Comparison of ENCODE assay signal across 11 cellular contexts in genomic region chr1:84972377-84972987, GRCh38. TPM values are rescaled to one million over a fixed set of nuclear protein-coding genes. Genes with fewer than 3 reads are reported as not detected.
A peak's percentile ranks its signal among the peaks of the same experiment; 100 is the strongest.
DNase-seq lines count a peak whose midpoint lies in the region; ATAC-seq lines count a peak whose summit lies in the region.
"Had no signal": no experiment of that assay in that cellular context is flagged by ENCODE, and none has a peak within 500 bp of the region (broad histone marks: within the 10 kb centered on the region; RNA-seq: fewer than 3 reads in every experiment).

No MANE protein-coding gene starts in this region.

- H3K4me3 Mint-ChIP-seq in activated CD4-positive, alpha-beta T cell treated with anti-CD3 and anti-CD28 coated beads, Interleukin-2, amount 10 ng/mL, durations not matched to agents 24 days and 14 days: peak overlapping the region; percentile 60
- H3K4me3 Mint-ChIP-seq in T-cell: peak overlapping the region in 1 of 3 donors; percentile 35
- H3K4me3 Mint-ChIP-seq: activated naive CD4-positive, alpha-beta T cell treated with anti-CD3 and anti-CD28 coated beads, Interleukin-2, amount 50 U/mL, for 24 hours had no signal

- H3K27ac Mint-ChIP-seq in activated CD4-positive, alpha-beta T cell treated with anti-CD3 and anti-CD28 coated beads, Interleukin-2, amount 10 ng/mL, durations not matched to agents 24 days and 14 days: peak overlapping the region; percentile 90
- H3K27ac Mint-ChIP-seq in T-cell: peak overlapping the region; percentile 60 to 68
- H3K27ac Mint-ChIP-seq: activated naive CD4-positive, alpha-beta T cell treated with anti-CD3 and anti-CD28 coated beads, Interleukin-2, amount 50 U/mL, for 24 hours had no signal

- H3K36me3 Mint-ChIP-seq in activated CD4-positive, alpha-beta T cell treated with anti-CD3 and anti-CD28 coated beads, Interleukin-2, amount 10 ng/mL, durations not matched to agents 24 days and 14 days (ENCODE audit: low read depth): peaks cover 52% of the 10 kb centered on the region
- H3K36me3 Mint-ChIP-seq in T-cell: peaks cover 7% of the 10 kb centered on the region

- intact Hi-C loops in activated CD4-positive, alpha-beta T cell treated with anti-CD3 and anti-CD28 coated beads, Interleukin-2, amount 10 ng/mL, durations not matched to agents 24 days and 14 days (cut with micrococcal nuclease): loop anchor here (1.0 kb wide), 1 partner anchor 27 kb away; no protein-coding TSS in a partner anchor

- H3K4me1 Mint-ChIP-seq in activated CD4-positive, alpha-beta T cell treated with anti-CD3 and anti-CD28 coated beads, Interleukin-2, amount 10 ng/mL, durations not matched to agents 24 days and 14 days: peaks cover 62% of the 10 kb centered on the region
- peaks cover 8 to 47% (median 22%) of the 10 kb centered on the region in 3 donors for H3K4me1 Mint-ChIP-seq in T-cell

- POLR2A ChIA-PET in T-cell (lab: Charles Lee): interaction anchor here in 1 of 2 donors (0.6 kb wide), 1 partner anchor 733 kb away, joined by 4 read pairs; no protein-coding TSS in a partner anchor

- DNase-seq in activated CD4-positive, alpha-beta T cell treated with anti-CD3 and anti-CD28 coated beads, Interleukin-2, amount 10 ng/mL, durations not matched to agents 24 days and 14 days: no peak
- DNase-seq in activated CD4-positive, alpha-beta T cell treated with anti-CD3 and anti-CD28 coated beads, Interleukin-2, amount 50 U/mL, for 48 hours: no peak
- DNase-seq in T-cell: no peak
- peak; percentile 32 for DNase-seq in smooth muscle cell of the brain vasculature (ENCODE audit: low read depth, low spot score)
- DNase-seq in SKM-1 treated with dmso at 0.1 percent for 144 hours (lab: John Stamatoyannopoulos, UW; ENCODE audit: unreplicated experiment): no peak
- DNase-seq in glomerular visceral epithelial cell (ENCODE audit: extremely low spot score): no peak
- DNase-seq: Peyer's patch, small intestine had no signal

- CTCF ChIA-PET in T-cell (lab: Charles Lee): interaction anchor here (0.6 to 1.5 kb wide), 7 partner anchors 15 to 55 kb away, joined by 3 to 8 read pairs (median 3); no protein-coding TSS in a partner anchor

- no peaks in the 10 kb centered on the region for H3K27me3 Mint-ChIP-seq in activated CD4-positive, alpha-beta T cell treated with anti-CD3 and anti-CD28 coated beads, Interleukin-2, amount 10 ng/mL, durations not matched to agents 24 days and 14 days
- H3K27me3 Mint-ChIP-seq in T-cell: no peaks in the 10 kb centered on the region
- H3K27me3 Mint-ChIP-seq: activated naive CD4-positive, alpha-beta T cell treated with anti-CD3 and anti-CD28 coated beads, Interleukin-2, amount 50 U/mL, for 24 hours had no signal

- peaks cover 10% of the 10 kb centered on the region for H3K9me3 Mint-ChIP-seq in activated CD4-positive, alpha-beta T cell treated with anti-CD3 and anti-CD28 coated beads, Interleukin-2, amount 10 ng/mL, durations not matched to agents 24 days and 14 days
- no peaks in the 10 kb centered on the region for H3K9me3 Mint-ChIP-seq in T-cell
- H3K9me3 Mint-ChIP-seq: activated naive CD4-positive, alpha-beta T cell treated with anti-CD3 and anti-CD28 coated beads, Interleukin-2, amount 50 U/mL, for 24 hours had no signal

- ATAC-seq in HG02840 (IDR thresholded peaks at IDR 0.05; ENCODE audit: low FRiP score, unreplicated experiment) (peak; percentile 13), T-cell (replicated peaks in 1 of 4) (peak in 3 of 4 experiments; percentile 24 to 46 (median 39)), esophagus mucosa (no peak)

RNA-seq across cellular contexts. Expression of gene MCOLN2, which starts 24.4 kb away (rescaled TPM):
- total RNA-seq in activated CD4-positive, alpha-beta T cell treated with anti-CD3 and anti-CD28 coated beads, Interleukin-2, amount 10 ng/mL, durations not matched to agents 24 days and 14 days: 92.3 and 95.6 TPM in 2 replicates
- total RNA-seq in T-cell: 10 to 100 TPM in 4 of 5 donors, 1 to 10 TPM in 1; 7.6 to 19.3 (median 15.8) TPM
- total RNA-seq in esophagus mucosa: 0.52 TPM
